ENCODE assay signal across 10 cellular contexts in the genomic region with DNA sequence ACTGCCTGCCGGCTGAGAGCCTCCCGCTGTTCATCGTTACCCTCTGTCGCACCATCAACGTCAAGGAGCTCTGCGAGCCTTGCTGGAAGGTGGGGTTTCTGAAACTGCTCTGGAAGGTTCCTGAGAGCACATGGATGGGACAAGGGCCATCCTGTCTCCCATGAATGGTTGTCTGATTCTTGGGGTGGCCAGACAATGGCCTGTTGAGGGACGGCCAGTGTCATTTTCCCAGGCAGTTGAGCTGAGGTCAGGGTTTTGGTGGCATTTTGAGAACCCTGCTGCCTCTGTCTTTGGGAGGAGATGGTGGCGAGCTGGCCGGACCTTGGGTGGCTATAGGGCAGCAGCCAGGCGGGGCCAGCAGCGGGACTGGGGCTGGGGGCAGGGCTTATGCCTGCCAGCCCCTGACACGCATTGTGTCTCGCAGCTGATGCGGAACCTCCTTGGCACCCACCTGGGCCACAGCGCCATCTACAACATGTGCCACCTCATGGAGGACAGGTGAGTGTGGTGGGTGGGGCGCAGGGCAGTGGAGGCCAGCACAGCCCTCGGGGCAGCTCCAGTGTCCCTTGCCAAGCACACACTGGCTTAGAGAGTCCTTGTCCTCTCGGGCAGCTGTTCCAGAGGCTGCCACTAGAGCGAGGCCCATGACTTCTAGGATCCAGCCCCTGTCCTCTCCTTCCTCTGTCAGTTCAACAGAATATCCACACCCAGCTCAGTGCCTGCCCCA. TPM values are rescaled to one million over a fixed set of nuclear protein-coding genes. Genes with fewer than 3 reads are reported as not detected.
A peak's percentile ranks its signal among the peaks of the same experiment; 100 is the strongest.
DNase-seq lines count a peak whose midpoint lies in the region; ATAC-seq and TF ChIP-seq lines count a peak whose summit lies in the region.
"Had no signal": no experiment of that assay in that cellular context is flagged by ENCODE, and none has a peak within 500 bp of the region (broad histone marks: within the 10 kb centered on the region; RNA-seq: fewer than 3 reads in every experiment).

No MANE protein-coding gene starts in this region.

- intact Hi-C loops in Panc1 (cut with micrococcal nuclease; ENCODE audit: unreplicated experiment) = no loop called here

- no peaks in the 10 kb centered on the region for H3K36me3 ChIP-seq in Panc1 (ENCODE audit: control insufficient read depth, insufficient read depth, low read length)
- peaks cover 0 to 95% of the 10 kb centered on the region in 2 donors for H3K36me3 ChIP-seq in gastroesophageal sphincter

- H3K27ac ChIP-seq in Panc1 (ENCODE audit: low read length) (no peak overlapping the region), gastroesophageal sphincter (peak overlapping the region in 2 of 4 donors; percentile 17 to 28), substantia nigra (ENCODE audit: low read depth, low read length, poor library complexity, severe bottlenecking) (peak overlapping the region; percentile 78)

- TF ChIP-seq CTCF in Panc1 (IDR thresholded peaks at IDR 0.05) (no peak; the same call in 1 of the 2 replicates), gastroesophageal sphincter (IDR thresholded peaks at IDR 0.05) (peak in 2 of 4 experiments; percentile 10 to 18)

- H3K4me3 ChIP-seq in Panc1 (ENCODE audit: low read depth in 2 of 2, low read length in 2 of 2) = no peak overlapping the region
- no peak overlapping the region for H3K4me3 ChIP-seq in gastroesophageal sphincter

- no CpG with 5 or more reads among the region's 19 CpGs for WGBS in gastroesophageal sphincter (ENCODE audit: low coverage in 1 of 2), 2 donors

- no peaks in the 10 kb centered on the region for H3K9me3 ChIP-seq in Panc1 (ENCODE audit: control insufficient read depth, insufficient read depth, low read depth, low read length)
- no peaks in the 10 kb centered on the region for H3K9me3 ChIP-seq in gastroesophageal sphincter

- no peak for TF ChIP-seq EP300 in gastroesophageal sphincter (IDR thresholded peaks at IDR 0.05)

- ATAC-seq in Panc1 (peak; percentile 84), gastroesophageal sphincter (peak; percentile 30)

- POLR2A ChIA-PET in Panc1 (lab: Charles Lee) = no interaction called here

- H3K4me1 ChIP-seq in Panc1 (ENCODE audit: control insufficient read depth, insufficient read depth, low read length) (no peaks in the 10 kb centered on the region), gastroesophageal sphincter (no peaks in the 10 kb centered on the region)

- no TSS peak for BruUV-seq in Panc1 (replicated peaks; lab: Mats Ljungman, UMichigan)

- CTCF ChIA-PET in Panc1 (lab: Charles Lee) = interaction anchor here (0.6 to 1.9 kb wide), 6 partner anchors 9 to 84 kb away, joined by 3 to 12 read pairs (median 4); partner anchors contain the start of genes NHERF2 and TSC2

- H3K27me3 ChIP-seq in Panc1 (ENCODE audit: control insufficient read depth, insufficient read depth, low read length) (no peaks in the 10 kb centered on the region), gastroesophageal sphincter (no peaks in the 10 kb centered on the region)

- DNase-seq in NCI-H345 (lab: John Stamatoyannopoulos, UW) = peak; percentile 28
- DNase-seq in NCI-H345 treated with DMSO at 0.1 percent for 48 hours (lab: John Stamatoyannopoulos, UW; ENCODE audit: unreplicated experiment) = no peak
- DNase-seq in Panc1 (ENCODE audit: low read depth, low spot score) = no peak
- peak in 32 of 49 donors; percentile 15 to 67 (median 34) for DNase-seq in substantia nigra (lab: John Stamatoyannopoulos, UW)
- DNase-seq in stimulated activated CD4-positive, alpha-beta T cell treated with anti-CD3 and anti-CD28 coated beads, Interleukin-15, amount 100 ng/mL, for 24 hours = no peak
- DNase-seq in NCI-H1092 (lab: John Stamatoyannopoulos, UW) = no peak
- no peak for DNase-seq in T-helper 1 cell
- DNase-seq: activated effector memory CD4-positive, alpha-beta T cell treated with anti-CD3 and anti-CD28 coated beads, Interleukin-2, amount 50 U/mL, for 16 hours; effector memory CD4-positive, alpha-beta T cell had no signal

- TF ChIP-seq POLR2A in gastroesophageal sphincter (IDR thresholded peaks at IDR 0.05) = no peak

- in situ Hi-C loops in Panc1 (cut with HindIII; ENCODE audit: low pct_unique_long_range_greater_than_20kb, low sequenced_read_pairs) = no loop called here

RNA-seq across cellular contexts. Expression of gene TSC2, which starts 9.1 kb away (rescaled TPM):
- total RNA-seq in Panc1 (2021; ENCODE audit: unreplicated experiment) = 115 TPM
- 138 TPM for polyA plus RNA-seq in Panc1 (2012; ENCODE audit: insufficient read length)
- total RNA-seq in gastroesophageal sphincter = 10 to 100 TPM; 36.3 to 78.8 (median 54.6) TPM

RNA-seq across cellular contexts. Expression of gene NTHL1, which starts 9.2 kb away (rescaled TPM):
- total RNA-seq in Panc1 (2021; ENCODE audit: unreplicated experiment) (39.8 TPM), gastroesophageal sphincter (10 to 100 TPM; 18.4 to 25.4 (median 21.6) TPM)
- 71.0 TPM for polyA plus RNA-seq in Panc1 (2012; ENCODE audit: insufficient read length)

RNA-seq across cellular contexts. Expression of gene NHERF2, which starts 30.1 kb away (rescaled TPM):
- 174 TPM for total RNA-seq in Panc1 (2021; ENCODE audit: unreplicated experiment)
- 287 TPM for polyA plus RNA-seq in Panc1 (2012; ENCODE audit: insufficient read length)
- total RNA-seq in gastroesophageal sphincter = 100 to 1,000 TPM in 1 of 4 donors, 10 to 100 TPM in 3; 43.8 to 106 (median 63.8) TPM

RNA-seq across cellular contexts. Expression of gene NPW, which starts 37.3 kb away (rescaled TPM):
- total RNA-seq in Panc1 (2021; ENCODE audit: unreplicated experiment) (15.3 TPM), gastroesophageal sphincter (not detected)
- 42.9 TPM for polyA plus RNA-seq in Panc1 (2012; ENCODE audit: insufficient read length)

RNA-seq across cellular contexts. Expression of gene ZNF598, which starts 47.2 kb away (rescaled TPM):
- total RNA-seq in Panc1 (2021; ENCODE audit: unreplicated experiment) = 85.7 TPM
- polyA plus RNA-seq in Panc1 (2012; ENCODE audit: insufficient read length) = 64.6 TPM
- 10 to 100 TPM; 28.5 to 43.0 (median 34.6) TPM for total RNA-seq in gastroesophageal sphincter

Comparison
In these comparisons a context has a peak if more than half of its experiments do, and no peak if none do; other contexts are left out.
1. DNase-seq: peak in NCI-H345 (single experiment) and substantia nigra (32 of 49); none in NCI-H345 treated with DMSO at 0.1 percent for 48 hours (single experiment), Panc1 (single experiment), stimulated activated CD4-positive, alpha-beta T cell treated with anti-CD3 and anti-CD28 coated beads, Interleukin-15, amount 100 ng/mL, for 24 hours (single experiment), NCI-H1092 (single experiment) and T-helper 1 cell (0 of 5).